13 cellular contexts compared by ENCODE assay signal in genomic region chrX:115632455-115632854, GRCh38.
"Had no signal": no experiment of that assay in that cellular context is flagged by ENCODE, and none has a peak within 500 bp of the region (broad histone marks: within the 10 kb centered on the region; RNA-seq: fewer than 3 reads in every experiment).

No MANE protein-coding gene starts in this region.

- DNase-seq: activated B cell treated with CpG ODN at 0.5 μM for 24 hours; activated CD4-positive, alpha-beta T cell treated with anti-CD3 and anti-CD28 coated beads, Interleukin-2, amount 10 ng/mL, durations not matched to agents 24 days and 14 days; activated CD8-positive, alpha-beta memory T cell treated with anti-CD3 and anti-CD28 coated beads, Interleukin-2, amount 50 U/mL, for 48 hours; activated gamma-delta T cell; activated T-cell treated with anti-CD3 and anti-CD28 coated beads, Interleukin-2, amount 50 U/mL, for 72 hours; amniotic stem cell; midbrain; spleen; stimulated activated CD4-positive, alpha-beta T cell treated with anti-CD3 and anti-CD28 coated beads, Interleukin-1b, Interleukin-23, amount 100 ng/mL, for 48 hours; stomach; T-helper 2 cell had no signal

- ATAC-seq: activated T-cell treated with anti-CD3 and anti-CD28 coated beads, Interleukin-2, amount 50 U/mL, for 72 hours; gastroesophageal sphincter; sciatic nerve had no signal
